ENCODE assay signal across 24 cellular contexts in the genomic region with DNA sequence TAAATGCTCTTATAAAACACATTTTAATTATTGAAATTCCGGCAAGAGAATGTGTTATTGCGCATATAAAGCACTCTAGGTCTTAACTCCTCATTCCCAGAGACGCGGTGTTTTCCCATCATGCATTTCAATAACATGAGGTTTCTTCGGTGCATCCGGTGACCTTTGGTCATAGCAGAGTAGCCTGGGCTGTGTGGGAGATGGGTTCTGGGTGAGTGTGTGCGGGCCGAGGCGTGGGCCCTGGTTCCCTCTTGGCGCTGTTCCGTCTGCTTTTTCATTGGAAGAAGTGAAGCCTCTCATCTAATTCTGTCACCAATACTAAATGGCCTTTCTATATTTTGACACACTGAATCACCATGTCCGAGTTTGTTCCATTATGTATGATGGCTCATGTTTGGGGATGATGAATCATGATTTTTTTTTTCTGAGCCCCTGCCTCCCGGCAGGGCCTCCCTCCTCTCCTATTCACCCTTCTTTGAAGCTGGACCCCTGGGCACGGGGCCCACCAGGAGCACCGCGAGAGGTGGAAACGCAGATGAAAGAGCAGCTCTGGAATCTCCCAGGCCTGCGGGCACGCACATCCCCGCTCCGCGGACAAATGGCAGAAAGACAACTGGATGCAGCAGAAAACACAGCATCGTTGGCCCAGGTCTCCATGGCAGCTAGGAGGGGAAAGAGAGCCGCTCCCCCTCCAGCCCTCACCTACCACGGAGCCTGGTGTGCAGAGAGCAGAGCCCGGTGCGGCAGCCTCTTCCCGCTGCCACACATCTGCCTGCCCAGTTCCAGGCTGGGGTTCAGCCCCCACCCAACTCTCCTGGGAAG.
DNase-seq lines count a peak whose midpoint lies in the region; ATAC-seq, FAIRE-seq and TF ChIP-seq lines count a peak whose summit lies in the region.
"Had no signal": no experiment of that assay in that cellular context is flagged by ENCODE, and none has a peak within 500 bp of the region (broad histone marks: within the 10 kb centered on the region; RNA-seq: fewer than 3 reads in every experiment).

No MANE protein-coding gene starts in this region.

- peaks cover 0 to 7% of the 10 kb centered on the region in 2 donors for H3K27me3 Mint-ChIP-seq in natural killer cell treated with Interleukin-12 subunit alpha and Interleukin-12 subunit beta and Interleukin-15 and Interleukin-18, amount 100 ng/mL, for 72 hours
- H3K27me3 Mint-ChIP-seq in natural killer cell (ENCODE audit: low read depth in 2 of 2) (peaks cover 0 to 6% of the 10 kb centered on the region in 2 donors), WTC11 (ENCODE audit: low read depth) (no peaks in the 10 kb centered on the region)

- H3K9me3 ChIP-seq in testis, result no peaks in the 10 kb centered on the region

- no peaks in the 10 kb centered on the region for H3K4me1 ChIP-seq in testis

- H3K27me3 ChIP-seq in testis, result no peaks in the 10 kb centered on the region

- peak; percentile 31 for DNase-seq in natural killer cell treated with Interleukin-12 subunit alpha and Interleukin-12 subunit beta and Interleukin-15 and Interleukin-18, amount 100 ng/mL, for 72 hours (ENCODE audit: low spot score)
- DNase-seq in natural killer cell (no peak), WTC11 (ENCODE audit: low spot score) (no peak), left kidney (ENCODE audit: low read depth, low spot score) (peak; percentile 37), testis (no peak), D721Med (ENCODE audit: insufficient read length, low spot score) (no peak), substantia nigra (lab: John Stamatoyannopoulos, UW) (no peak), T-helper 2 cell (no peak)
- DNase-seq: activated CD4-positive, alpha-beta T cell treated with anti-CD3 and anti-CD28 coated beads for 1 hour; activated CD8-positive, alpha-beta T cell treated with anti-CD3 and anti-CD28 coated beads, Interleukin-2, amount 10 ng/mL, durations not matched to agents 7 days and 5 days; activated naive CD4-positive, alpha-beta T cell treated with anti-CD3 and anti-CD28 coated beads for 36 hours; activated T-cell treated with anti-CD3 and anti-CD28 coated beads, Interleukin-2, amount 50 U/mL, for 1 hour; COR-L47; effector CD4-positive, alpha-beta T cell; GM23248; NCI-H1436; NCI-H2171 treated with DMSO at 0.1 percent for 48 hours; NCI-H526; stimulated activated CD4-positive, alpha-beta T cell treated with anti-CD3 and anti-CD28 coated beads, Interleukin-4, amount 100 ng/mL, for 1 hour; stimulated activated naive CD4-positive, alpha-beta T cell; trophoblast cell had no signal

- no peak overlapping the region for H3K4me3 ChIP-seq in testis
- H3K4me3 ChIP-seq: GM23248, lung had no signal

- FAIRE-seq in D721Med (lab: Jason Lieb, UNC), result no peak
- FAIRE-seq: frontal cortex had no signal

- no peaks in the 10 kb centered on the region for H3K36me3 ChIP-seq in testis (ENCODE audit: low read depth, missing control alignments)

- no peak for ATAC-seq in natural killer cell treated with Interleukin-12 subunit alpha and Interleukin-12 subunit beta and Interleukin-15 and Interleukin-18, amount 100 ng/mL, for 72 hours
- ATAC-seq in natural killer cell, result no peak
- ATAC-seq in WTC11, result no peak
- ATAC-seq: activated CD8-positive, alpha-beta T cell treated with anti-CD3 and anti-CD28 coated beads, Interleukin-2, amount 10 ng/mL, durations not matched to agents 7 days and 5 days had no signal

- intact Hi-C loops in natural killer cell (cut with micrococcal nuclease), result no loop called here
- intact Hi-C loops in testis (cut with DNase I; ENCODE audit: low total_unique reads), result no loop called here

- POLR2A ChIA-PET in WTC11 (lab: Charles Lee), result no interaction called here

- H3K27ac Mint-ChIP-seq in natural killer cell treated with Interleukin-12 subunit alpha and Interleukin-12 subunit beta and Interleukin-15 and Interleukin-18, amount 100 ng/mL, for 72 hours, result no peak overlapping the region
- no peak overlapping the region for H3K27ac Mint-ChIP-seq in natural killer cell
- H3K27ac Mint-ChIP-seq in WTC11, result peak overlapping the region; percentile 57; the same call in 1 of the 2 replicates
- H3K27ac Mint-ChIP-seq: activated CD8-positive, alpha-beta T cell treated with anti-CD3 and anti-CD28 coated beads, Interleukin-2, amount 10 ng/mL, durations not matched to agents 7 days and 5 days; activated naive CD4-positive, alpha-beta T cell treated with anti-CD3 and anti-CD28 coated beads for 36 hours had no signal

- H3K27ac ChIP-seq in testis, result no peak overlapping the region
- no peak overlapping the region for H3K27ac ChIP-seq in substantia nigra (ENCODE audit: low read depth, low read length, poor library complexity, severe bottlenecking)
- H3K27ac ChIP-seq: GM23248 had no signal

- H3K4me3 Mint-ChIP-seq in natural killer cell treated with Interleukin-12 subunit alpha and Interleukin-12 subunit beta and Interleukin-15 and Interleukin-18, amount 100 ng/mL, for 72 hours, result no peak overlapping the region
- H3K4me3 Mint-ChIP-seq in natural killer cell (no peak overlapping the region), WTC11 (no peak overlapping the region)
- H3K4me3 Mint-ChIP-seq: activated CD8-positive, alpha-beta T cell treated with anti-CD3 and anti-CD28 coated beads, Interleukin-2, amount 10 ng/mL, durations not matched to agents 7 days and 5 days; activated naive CD4-positive, alpha-beta T cell treated with anti-CD3 and anti-CD28 coated beads for 36 hours had no signal

- CTCF ChIA-PET in WTC11 (lab: Charles Lee), result interaction anchor here (1.2 kb wide), 1 partner anchor 218 kb away, joined by 3 read pairs; no protein-coding TSS in a partner anchor

- TF ChIP-seq CTCF in natural killer cell (IDR thresholded peaks at IDR 0.05) (no peak), WTC11 (IDR thresholded peaks at IDR 0.05) (no peak), testis (IDR thresholded peaks at IDR 0.05) (no peak), D721Med (IDR thresholded peaks at IDR 0.05; ENCODE audit: insufficient read depth, missing control alignments) (no peak)

- no peaks in the 10 kb centered on the region for H3K4me1 Mint-ChIP-seq in natural killer cell treated with Interleukin-12 subunit alpha and Interleukin-12 subunit beta and Interleukin-15 and Interleukin-18, amount 100 ng/mL, for 72 hours (ENCODE audit: low read depth in 2 of 2)
- H3K4me1 Mint-ChIP-seq in natural killer cell (peaks cover 0 to 6% of the 10 kb centered on the region in 2 donors), WTC11 (peaks cover 3% of the 10 kb centered on the region; the same call in 1 of the 2 replicates)

- H3K36me3 Mint-ChIP-seq in natural killer cell treated with Interleukin-12 subunit alpha and Interleukin-12 subunit beta and Interleukin-15 and Interleukin-18, amount 100 ng/mL, for 72 hours, result no peaks in the 10 kb centered on the region
- H3K36me3 Mint-ChIP-seq in natural killer cell (no peaks in the 10 kb centered on the region), WTC11 (no peaks in the 10 kb centered on the region)

- WGBS in testis, 2 donors, result 92% methylated on average over 27 of the region's 28 CpGs

- no peak for TF ChIP-seq POLR2A in testis (IDR thresholded peaks at IDR 0.05)

- H3K9me3 Mint-ChIP-seq in natural killer cell treated with Interleukin-12 subunit alpha and Interleukin-12 subunit beta and Interleukin-15 and Interleukin-18, amount 100 ng/mL, for 72 hours, result no peaks in the 10 kb centered on the region
- H3K9me3 Mint-ChIP-seq in natural killer cell, result no peaks in the 10 kb centered on the region
- H3K9me3 Mint-ChIP-seq in WTC11, result no peaks in the 10 kb centered on the region
- H3K9me3 Mint-ChIP-seq: activated naive CD4-positive, alpha-beta T cell treated with anti-CD3 and anti-CD28 coated beads for 36 hours; IgD-negative memory B cell had no signal

TF ChIP-seq in WTC11, 78 proteins besides CTCF, POLR2A, EP300 and RAD21 (continues in another document):
- TF ChIP-seq, protein P1, sequence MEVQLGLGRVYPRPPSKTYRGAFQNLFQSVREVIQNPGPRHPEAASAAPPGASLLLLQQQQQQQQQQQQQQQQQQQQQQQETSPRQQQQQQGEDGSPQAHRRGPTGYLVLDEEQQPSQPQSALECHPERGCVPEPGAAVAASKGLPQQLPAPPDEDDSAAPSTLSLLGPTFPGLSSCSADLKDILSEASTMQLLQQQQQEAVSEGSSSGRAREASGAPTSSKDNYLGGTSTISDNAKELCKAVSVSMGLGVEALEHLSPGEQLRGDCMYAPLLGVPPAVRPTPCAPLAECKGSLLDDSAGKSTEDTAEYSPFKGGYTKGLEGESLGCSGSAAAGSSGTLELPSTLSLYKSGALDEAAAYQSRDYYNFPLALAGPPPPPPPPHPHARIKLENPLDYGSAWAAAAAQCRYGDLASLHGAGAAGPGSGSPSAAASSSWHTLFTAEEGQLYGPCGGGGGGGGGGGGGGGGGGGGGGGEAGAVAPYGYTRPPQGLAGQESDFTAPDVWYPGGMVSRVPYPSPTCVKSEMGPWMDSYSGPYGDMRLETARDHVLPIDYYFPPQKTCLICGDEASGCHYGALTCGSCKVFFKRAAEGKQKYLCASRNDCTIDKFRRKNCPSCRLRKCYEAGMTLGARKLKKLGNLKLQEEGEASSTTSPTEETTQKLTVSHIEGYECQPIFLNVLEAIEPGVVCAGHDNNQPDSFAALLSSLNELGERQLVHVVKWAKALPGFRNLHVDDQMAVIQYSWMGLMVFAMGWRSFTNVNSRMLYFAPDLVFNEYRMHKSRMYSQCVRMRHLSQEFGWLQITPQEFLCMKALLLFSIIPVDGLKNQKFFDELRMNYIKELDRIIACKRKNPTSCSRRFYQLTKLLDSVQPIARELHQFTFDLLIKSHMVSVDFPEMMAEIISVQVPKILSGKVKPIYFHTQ (CRISPR knock-in tag; IDR thresholded peaks at IDR 0.05), result no peak
- no peak for TF ChIP-seq ZNF671 (CRISPR knock-in tag; IDR thresholded peaks at IDR 0.05)
- TF ChIP-seq SOX15 (CRISPR knock-in tag; IDR thresholded peaks at IDR 0.05), result no peak
- TF ChIP-seq ZNF396 (CRISPR knock-in tag; IDR thresholded peaks at IDR 0.05; ENCODE audit: borderline replicate concordance), result no peak
- TF ChIP-seq, protein P2, sequence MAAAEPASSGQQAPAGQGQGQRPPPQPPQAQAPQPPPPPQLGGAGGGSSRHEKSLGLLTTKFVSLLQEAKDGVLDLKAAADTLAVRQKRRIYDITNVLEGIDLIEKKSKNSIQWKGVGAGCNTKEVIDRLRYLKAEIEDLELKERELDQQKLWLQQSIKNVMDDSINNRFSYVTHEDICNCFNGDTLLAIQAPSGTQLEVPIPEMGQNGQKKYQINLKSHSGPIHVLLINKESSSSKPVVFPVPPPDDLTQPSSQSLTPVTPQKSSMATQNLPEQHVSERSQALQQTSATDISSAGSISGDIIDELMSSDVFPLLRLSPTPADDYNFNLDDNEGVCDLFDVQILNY (CRISPR knock-in tag; IDR thresholded peaks at IDR 0.05), result no peak
- TF ChIP-seq OVOL2 (CRISPR knock-in tag; IDR thresholded peaks at IDR 0.05; ENCODE audit: borderline replicate concordance), result no peak

Comparison
In these comparisons a context has a peak if more than half of its experiments do, and no peak if none do; other contexts are left out.
1. DNase-seq: peak in natural killer cell treated with Interleukin-12 subunit alpha and Interleukin-12 subunit beta and Interleukin-15 and Interleukin-18, amount 100 ng/mL, for 72 hours (single experiment) and left kidney (single experiment); none in natural killer cell (single experiment), WTC11 (single experiment), testis (single experiment), D721Med (single experiment), substantia nigra (0 of 49) and T-helper 2 cell (0 of 5).